ENCODE assay signal across 2 cellular contexts in genomic region chr11:107991868-107992414, GRCh38.
TF ChIP-seq lines count a peak whose summit lies in the region.

No MANE protein-coding gene starts in this region.

TF ChIP-seq in GM23338, 12 proteins besides CTCF, POLR2A, EP300 and RAD21:
- no peak for TF ChIP-seq ZNF462 (CRISPR knock-in tag; IDR thresholded peaks at IDR 0.05)
- TF ChIP-seq NANOG (IDR thresholded peaks at IDR 0.05; ENCODE audit: borderline replicate concordance) = peak; percentile 29; the same call in 1 of the 2 replicates

TF ChIP-seq in H1, 55 proteins besides CTCF, POLR2A, EP300 and RAD21 (continued from another document):
- TF ChIP-seq, protein P1, sequence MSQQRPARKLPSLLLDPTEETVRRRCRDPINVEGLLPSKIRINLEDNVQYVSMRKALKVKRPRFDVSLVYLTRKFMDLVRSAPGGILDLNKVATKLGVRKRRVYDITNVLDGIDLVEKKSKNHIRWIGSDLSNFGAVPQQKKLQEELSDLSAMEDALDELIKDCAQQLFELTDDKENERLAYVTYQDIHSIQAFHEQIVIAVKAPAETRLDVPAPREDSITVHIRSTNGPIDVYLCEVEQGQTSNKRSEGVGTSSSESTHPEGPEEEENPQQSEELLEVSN (IDR thresholded peaks at IDR 0.05) = no peak
- TF ChIP-seq SP2 (IDR thresholded peaks at IDR 0.05; ENCODE audit: low read length) (no peak), POLR2AphosphoS5 (IDR thresholded peaks at IDR 0.05; ENCODE audit: low read depth, low read length) (no peak), TAF7 (optimal IDR thresholded peaks at IDR 0.05; ENCODE audit: borderline replicate concordance, low read depth, low read length) (no peak), SRF (IDR thresholded peaks at IDR 0.05; ENCODE audit: low read depth, low read length) (no peak)
